ENCODE assay signal across 22 cellular contexts in the genomic region with DNA sequence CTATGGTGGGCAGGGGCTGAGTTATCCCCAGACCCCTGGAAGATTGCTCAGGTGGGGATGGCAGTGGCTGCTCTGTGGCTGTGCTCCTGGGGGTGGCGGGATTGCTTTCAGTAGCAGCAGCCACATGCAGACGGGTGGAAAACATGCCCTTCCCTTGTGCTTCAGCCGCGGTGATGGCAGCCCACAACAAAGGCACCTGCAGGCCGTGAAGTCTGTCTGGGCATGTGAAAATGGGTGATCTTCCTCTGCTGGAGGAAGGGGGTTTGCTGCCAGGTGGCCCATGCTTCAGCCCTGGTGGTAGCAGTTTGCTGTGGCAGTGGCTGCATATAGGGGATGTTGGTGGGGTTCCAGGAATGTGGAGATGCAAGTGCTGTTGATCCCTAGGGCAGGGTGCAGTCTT.
A peak's percentile ranks its signal among the peaks of the same experiment; 100 is the strongest.
DNase-seq lines count a peak whose midpoint lies in the region; ATAC-seq and TF ChIP-seq lines count a peak whose summit lies in the region.
"Had no signal": no experiment of that assay in that cellular context is flagged by ENCODE, and none has a peak within 500 bp of the region (broad histone marks: within the 10 kb centered on the region; RNA-seq: fewer than 3 reads in every experiment).

No MANE protein-coding gene starts in this region.

- POLR2A ChIA-PET in naive thymus-derived CD8-positive, alpha-beta T cell (lab: Charles Lee): no interaction called here

- no peak overlapping the region for H3K4me3 ChIP-seq in BLaER1
- H3K4me3 ChIP-seq in DND-41 (ENCODE audit: low read depth in 1 of 2, low read length in 2 of 2): peak overlapping the region in 1 of 2 experiments; percentile 27; a peak in 1 of 4 replicates
- no peak overlapping the region for H3K4me3 ChIP-seq in right atrium auricular region
- H3K4me3 ChIP-seq: GM23248, thyroid gland had no signal

- H3K27ac ChIP-seq in BLaER1 (no peak overlapping the region), DND-41 (ENCODE audit: low read length) (peak overlapping the region; percentile 89), right atrium auricular region (no peak overlapping the region)
- H3K27ac ChIP-seq: C4-2B, GM23248, thyroid gland had no signal

- H3K9me3 Mint-ChIP-seq in activated T-helper 17 cell treated with anti-CD3 and anti-CD28 coated beads, Interleukin-2, amount 50 U/mL, for 72 hours: no peaks in the 10 kb centered on the region
- H3K9me3 Mint-ChIP-seq in naive thymus-derived CD8-positive, alpha-beta T cell: peaks cover 3 to 23% (median 13%) of the 10 kb centered on the region in 9 donors

- peaks cover 24% of the 10 kb centered on the region for H3K9me3 ChIP-seq in BLaER1
- no peaks in the 10 kb centered on the region for H3K9me3 ChIP-seq in DND-41 (ENCODE audit: insufficient read depth, low read length, severe bottlenecking)
- H3K9me3 ChIP-seq in right atrium auricular region: peaks cover 0 to 12% of the 10 kb centered on the region in 2 donors
- H3K9me3 ChIP-seq: thyroid gland had no signal

- H3K27ac Mint-ChIP-seq in activated T-helper 17 cell treated with anti-CD3 and anti-CD28 coated beads, Interleukin-2, amount 50 U/mL, for 72 hours: peak overlapping the region; percentile 8
- H3K27ac Mint-ChIP-seq in naive thymus-derived CD8-positive, alpha-beta T cell: peak overlapping the region in 2 of 10 donors; percentile 56 to 75
- H3K27ac Mint-ChIP-seq: activated CD4-positive, alpha-beta T cell treated with anti-CD3 and anti-CD28 coated beads, Interleukin-2, amount 10 ng/mL, durations not matched to agents 24 days and 14 days; T-helper 2 cell treated with Interferon-gamma antibody and Interleukin-4, amounts not matched to agents 5 μg/mL and 100 μg/mL, for 36 hours had no signal

- TF ChIP-seq CTCF in DND-41 (IDR thresholded peaks at IDR 0.05; ENCODE audit: borderline replicate concordance, extremely low read depth, low read length, poor library complexity, severe bottlenecking) (peak; percentile 67), right atrium auricular region (IDR thresholded peaks at IDR 0.05) (no peak)

- H3K4me1 ChIP-seq in BLaER1 (no peaks in the 10 kb centered on the region; the same call in 1 of the 2 replicates), DND-41 (ENCODE audit: insufficient read depth, low read length) (peaks cover 52% of the 10 kb centered on the region), right atrium auricular region (no peaks in the 10 kb centered on the region)

- H3K4me1 Mint-ChIP-seq in activated T-helper 17 cell treated with anti-CD3 and anti-CD28 coated beads, Interleukin-2, amount 50 U/mL, for 72 hours: peaks cover 17% of the 10 kb centered on the region
- H3K4me1 Mint-ChIP-seq in naive thymus-derived CD8-positive, alpha-beta T cell: peaks cover 22 to 40% (median 36%) of the 10 kb centered on the region in 4 donors

- H3K4me2 ChIP-seq in BLaER1 (0 out of 2 replicates have a peak overlapping the region, but pooled peaks have one; percentile 6), DND-41 (ENCODE audit: insufficient read depth, low read length) (peak overlapping the region; percentile 52)

- H2AFZ ChIP-seq in DND-41 (ENCODE audit: low read depth, low read length): peak overlapping the region; percentile 22; the same call in 1 of the 2 replicates
- H2AFZ ChIP-seq: GM23248 had no signal

- H4K20me1 ChIP-seq in BLaER1 (no peaks in the 10 kb centered on the region), DND-41 (ENCODE audit: insufficient read depth, low read length) (no peaks in the 10 kb centered on the region)

- ATAC-seq in DND-41 (ENCODE audit: insufficient read depth, low read depth) (peak; percentile 95), HG03457 (IDR thresholded peaks at IDR 0.05; ENCODE audit: unreplicated experiment) (no peak)
- no peak for ATAC-seq in activated T-helper 17 cell treated with anti-CD3 and anti-CD28 coated beads, Interleukin-2, amount 50 U/mL, for 72 hours (replicated peaks)
- ATAC-seq in naive thymus-derived CD8-positive, alpha-beta T cell: peak; percentile 32 to 42
- ATAC-seq: left colon had no signal

- H3K36me3 ChIP-seq in BLaER1 (no peaks in the 10 kb centered on the region), DND-41 (ENCODE audit: insufficient read depth, low read length) (no peaks in the 10 kb centered on the region), right atrium auricular region (no peaks in the 10 kb centered on the region)
- H3K36me3 ChIP-seq: thyroid gland had no signal

- H3K9ac ChIP-seq in BLaER1: no peak overlapping the region
- H3K9ac ChIP-seq in DND-41 (ENCODE audit: low read depth, low read length): peak overlapping the region; percentile 41
- H3K9ac ChIP-seq: GM23248 had no signal

- H3K79me2 ChIP-seq in DND-41 (ENCODE audit: insufficient read depth, low read length): peaks cover 66% of the 10 kb centered on the region

- H3K4me3 Mint-ChIP-seq in activated T-helper 17 cell treated with anti-CD3 and anti-CD28 coated beads, Interleukin-2, amount 50 U/mL, for 72 hours: peak overlapping the region; percentile 0
- H3K4me3 Mint-ChIP-seq in naive thymus-derived CD8-positive, alpha-beta T cell: peak overlapping the region in 5 of 10 donors; percentile 7 to 41 (median 33)
- H3K4me3 Mint-ChIP-seq: activated CD4-positive, alpha-beta T cell treated with anti-CD3 and anti-CD28 coated beads, Interleukin-2, amount 10 ng/mL, durations not matched to agents 24 days and 14 days; nephron; T-helper 2 cell treated with Interferon-gamma antibody and Interleukin-4, amounts not matched to agents 5 μg/mL and 100 μg/mL, for 36 hours had no signal

- H3K36me3 Mint-ChIP-seq in activated T-helper 17 cell treated with anti-CD3 and anti-CD28 coated beads, Interleukin-2, amount 50 U/mL, for 72 hours (ENCODE audit: low read depth): peaks cover 14% of the 10 kb centered on the region
- H3K36me3 Mint-ChIP-seq in naive thymus-derived CD8-positive, alpha-beta T cell: peaks cover 0 to 24% (median 23%) of the 10 kb centered on the region in 3 donors

- DNase-seq in DND-41 (peak; percentile 96), T-helper 9 cell (no peak), right atrium auricular region (ENCODE audit: low spot score) (no peak)
- peak in 1 of 10 donors; percentile 9 for DNase-seq in naive thymus-derived CD8-positive, alpha-beta T cell
- DNase-seq: activated CD4-positive, alpha-beta T cell treated with anti-CD3 and anti-CD28 coated beads, Interleukin-2, amount 10 ng/mL, durations not matched to agents 24 days and 14 days; activated T-cell treated with anti-CD3 and anti-CD28 coated beads, Interleukin-2, amount 50 U/mL, for 1 hour; Calu3; GM23248; left colon; NCI-H1048; NCI-H1694; NCI-H446; NCI-H748 treated with DMSO at 0.1 percent for 48 hours; SIG-M5; thyroid gland had no signal

- H3K27me3 Mint-ChIP-seq in activated T-helper 17 cell treated with anti-CD3 and anti-CD28 coated beads, Interleukin-2, amount 50 U/mL, for 72 hours: no peaks in the 10 kb centered on the region
- H3K27me3 Mint-ChIP-seq in naive thymus-derived CD8-positive, alpha-beta T cell: no peaks in the 10 kb centered on the region
- H3K27me3 Mint-ChIP-seq: activated CD4-positive, alpha-beta T cell treated with anti-CD3 and anti-CD28 coated beads, Interleukin-2, amount 10 ng/mL, durations not matched to agents 24 days and 14 days; IgD-negative memory B cell had no signal

- no peaks in the 10 kb centered on the region for H3K27me3 ChIP-seq in BLaER1
- H3K27me3 ChIP-seq in DND-41 (ENCODE audit: insufficient read depth, low read length, poor library complexity): no peaks in the 10 kb centered on the region
- no peaks in the 10 kb centered on the region for H3K27me3 ChIP-seq in right atrium auricular region
- H3K27me3 ChIP-seq: thyroid gland had no signal

Comparison
In these comparisons a context has a peak if more than half of its experiments do, and no peak if none do; other contexts are left out.
1. ATAC-seq: peak in DND-41 (single experiment) and naive thymus-derived CD8-positive, alpha-beta T cell (2 of 2); none in activated T-helper 17 cell treated with anti-CD3 and anti-CD28 coated beads, Interleukin-2, amount 50 U/mL, for 72 hours (single experiment) and HG03457 (single experiment).